Comparison of ENCODE assay signal across 8 cellular contexts in genomic region chr9:78201158-78201777, GRCh38. TPM values are rescaled to one million over a fixed set of nuclear protein-coding genes. Genes with fewer than 3 reads are reported as not detected.
DNase-seq lines count a peak whose midpoint lies in the region; ATAC-seq and TF ChIP-seq lines count a peak whose summit lies in the region.
"Not testable (repeated sequence)": the region's sequence is repeated elsewhere in the genome, so short reads cannot be mapped to it uniquely, and the experiment has no call there.

No MANE protein-coding gene starts in this region.

- H3K27me3 ChIP-seq in CD4-positive, alpha-beta T cell (ENCODE audit: control insufficient read depth, insufficient read depth, low read length), result not testable (repeated sequence)

- peak overlapping the region; percentile 23 for H3K27ac ChIP-seq in CD4-positive, alpha-beta T cell (ENCODE audit: low read depth, low read length)

- H3K27me3 Mint-ChIP-seq in CD4-positive, alpha-beta T cell; activated naive CD4-positive, alpha-beta T cell treated with anti-CD3 and anti-CD28 coated beads, Interleukin-2, amount 10 ng/mL, durations not matched to agents 7 days and 5 days: not testable (repeated sequence)

- ATAC-seq in CD4-positive, alpha-beta T cell (ENCODE audit: poor library complexity), result peak; percentile 94
- ATAC-seq in GM19438 (IDR thresholded peaks at IDR 0.05; ENCODE audit: low read depth, unreplicated experiment), result peak; percentile 80
- peak; percentile 51 for ATAC-seq in HG03280 (IDR thresholded peaks at IDR 0.05; ENCODE audit: unreplicated experiment)

- peaks cover 24% of the 10 kb centered on the region for H3K9me3 Mint-ChIP-seq in CD4-positive, alpha-beta T cell
- H3K9me3 Mint-ChIP-seq in activated naive CD4-positive, alpha-beta T cell treated with anti-CD3 and anti-CD28 coated beads, Interleukin-2, amount 10 ng/mL, durations not matched to agents 7 days and 5 days, result peaks cover 50% of the 10 kb centered on the region

- H3K36me3 Mint-ChIP-seq in CD4-positive, alpha-beta T cell (ENCODE audit: low read depth), result peaks cover 86% of the 10 kb centered on the region
- H3K36me3 Mint-ChIP-seq in activated naive CD4-positive, alpha-beta T cell treated with anti-CD3 and anti-CD28 coated beads, Interleukin-2, amount 10 ng/mL, durations not matched to agents 7 days and 5 days, result peaks cover 48% of the 10 kb centered on the region

- DNase-seq in CD4-positive, alpha-beta T cell, result peak; percentile 57 to 74 (median 68)
- peak; percentile 19 for DNase-seq in NCI-H510A treated with DMSO at 0.1 percent for 48 hours (lab: John Stamatoyannopoulos, UW)
- peak; percentile 36 for DNase-seq in activated CD4-positive, alpha-beta T cell treated with anti-CD3 and anti-CD28 coated beads for 1 hour
- DNase-seq in activated naive CD4-positive, alpha-beta T cell treated with anti-CD3 and anti-CD28 coated beads, Interleukin-2, amount 10 ng/mL, durations not matched to agents 7 days and 5 days, result peak; percentile 88
- DNase-seq in kidney glomerular epithelial cell (lab: John Stamatoyannopoulos, UW), result peak; percentile 5
- peak; percentile 7 to 37 (median 31) for DNase-seq in stimulated activated CD4-positive, alpha-beta T cell treated with anti-CD3 and anti-CD28 coated beads, TNF-alpha, amount 100 ng/mL, for 1 hour (ENCODE audit: low read depth in 3 of 3, low spot score in 1 of 3)

- not testable (repeated sequence) for TF ChIP-seq CTCF in CD4-positive, alpha-beta T cell (IDR thresholded peaks at IDR 0.05)

- peaks cover 44% of the 10 kb centered on the region for H3K4me1 Mint-ChIP-seq in CD4-positive, alpha-beta T cell (ENCODE audit: low read depth)
- H3K4me1 Mint-ChIP-seq in activated naive CD4-positive, alpha-beta T cell treated with anti-CD3 and anti-CD28 coated beads, Interleukin-2, amount 10 ng/mL, durations not matched to agents 7 days and 5 days, result peaks cover 36% of the 10 kb centered on the region

- POLR2A ChIA-PET in CD4-positive, alpha-beta T cell (lab: Charles Lee), result interaction anchor here (0.8 to 2.1 kb wide), 15 partner anchors 9 to 172 kb away, joined by 3 to 24 read pairs (median 5); partner anchors contain the start of gene CEP78

- peak overlapping the region; percentile 94 for H3K27ac Mint-ChIP-seq in CD4-positive, alpha-beta T cell
- H3K27ac Mint-ChIP-seq in activated naive CD4-positive, alpha-beta T cell treated with anti-CD3 and anti-CD28 coated beads, Interleukin-2, amount 10 ng/mL, durations not matched to agents 7 days and 5 days, result peak overlapping the region; percentile 88

- peaks cover 21% of the 10 kb centered on the region for H3K9me3 ChIP-seq in CD4-positive, alpha-beta T cell (ENCODE audit: control insufficient read depth, low read length)

- CTCF ChIA-PET in CD4-positive, alpha-beta T cell (lab: Charles Lee), result interaction anchor here (1.0 kb wide), 1 partner anchor 166 kb away, joined by 3 read pairs; no protein-coding TSS in a partner anchor
- CTCF ChIA-PET in activated naive CD4-positive, alpha-beta T cell treated with anti-CD3 and anti-CD28 coated beads, Interleukin-2, amount 10 ng/mL, durations not matched to agents 7 days and 5 days (lab: Charles Lee), result interaction anchor here (1.2 to 2.7 kb wide), 4 partner anchors 9 to 169 kb away, joined by 3 to 11 read pairs (median 6); no protein-coding TSS in a partner anchor

- intact Hi-C loops in CD4-positive, alpha-beta T cell (cut with DNase I, micrococcal nuclease), result not testable (repeated sequence)

- H3K4me3 Mint-ChIP-seq in CD4-positive, alpha-beta T cell, result peak overlapping the region; percentile 65
- not testable (repeated sequence) for H3K4me3 Mint-ChIP-seq in activated naive CD4-positive, alpha-beta T cell treated with anti-CD3 and anti-CD28 coated beads, Interleukin-2, amount 10 ng/mL, durations not matched to agents 7 days and 5 days

RNA-seq across cellular contexts. Expression of gene CEP78, which starts 34.6 kb away (rescaled TPM):
- 10 to 100 TPM; 10.5 to 12.1 TPM for total RNA-seq in CD4-positive, alpha-beta T cell

Comparison
In these comparisons a context has a peak if more than half of its experiments do, and no peak if none do; other contexts are left out.
1. Peak in every context shown above with its lines: DNase-seq, ATAC-seq and H3K27ac ChIP-seq.
2. DNase-seq: peak in every context shown above with its lines; median percentile 88 in activated naive CD4-positive, alpha-beta T cell treated with anti-CD3 and anti-CD28 coated beads, Interleukin-2, amount 10 ng/mL, durations not matched to agents 7 days and 5 days; 68 in CD4-positive, alpha-beta T cell; 36 in activated CD4-positive, alpha-beta T cell treated with anti-CD3 and anti-CD28 coated beads for 1 hour; 31 in stimulated activated CD4-positive, alpha-beta T cell treated with anti-CD3 and anti-CD28 coated beads, TNF-alpha, amount 100 ng/mL, for 1 hour; 19 in NCI-H510A treated with DMSO at 0.1 percent for 48 hours; 5 in kidney glomerular epithelial cell.